In the genomic region with DNA sequence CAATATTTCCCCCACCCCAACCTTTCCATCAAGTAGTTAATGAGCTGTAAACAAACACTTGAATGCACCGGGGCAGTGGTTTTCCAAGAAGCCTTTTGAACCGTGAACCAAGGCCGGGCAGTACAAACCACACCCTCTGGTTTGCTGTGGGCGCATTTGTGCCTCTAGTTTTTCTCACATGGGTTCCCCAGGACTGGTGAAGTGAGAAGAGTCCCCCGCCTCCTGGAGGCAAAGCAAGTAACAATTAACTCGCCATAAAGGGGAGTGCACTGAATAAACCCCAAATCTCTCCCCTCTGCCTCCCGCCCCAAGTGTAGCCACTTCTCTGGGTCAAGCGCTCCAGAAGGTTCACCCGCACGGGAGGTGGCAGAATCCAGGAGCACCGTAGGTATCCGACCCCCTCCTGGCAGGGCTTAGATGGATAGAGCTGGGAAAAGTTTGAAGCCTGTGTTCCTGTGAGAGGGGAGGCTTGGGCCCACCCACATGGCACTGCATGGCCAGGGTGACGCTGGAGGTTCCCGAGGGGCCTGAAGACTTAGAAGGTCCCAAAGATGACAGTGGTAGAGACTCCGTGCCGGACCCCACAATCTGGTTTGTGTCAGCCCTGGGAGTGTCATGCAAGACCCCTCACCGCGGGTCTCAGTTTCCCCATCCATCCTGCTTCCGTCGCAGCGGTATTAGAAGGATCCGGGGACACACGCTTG, we compare ENCODE assay signal across 1 cellular context.
TF ChIP-seq lines count a peak whose summit lies in the region.

No MANE protein-coding gene starts in this region.

TF ChIP-seq in H1, 55 proteins besides CTCF, POLR2A, EP300 and RAD21:
- TF ChIP-seq TCF12 (IDR thresholded peaks at IDR 0.05; ENCODE audit: low read depth, low read length) (no peak), PHF8 (conservative IDR thresholded peaks at IDR 0.05; ENCODE audit: low read depth, low read length) (no peak), JUND (IDR thresholded peaks at IDR 0.05; ENCODE audit: low read length) (no peak), GTF2F1 (IDR thresholded peaks at IDR 0.05; ENCODE audit: borderline replicate concordance, low read depth, low read length) (no peak), ZNF274 (IDR thresholded peaks at IDR 0.05; ENCODE audit: borderline replicate concordance, extremely low read depth, low read length) (no peak), CHD1 (IDR thresholded peaks at IDR 0.05; ENCODE audit: low read depth, low read length) (no peak), BCL11A (IDR thresholded peaks at IDR 0.05; ENCODE audit: low read depth in 2 of 2, low read length in 2 of 2) (no peak), BRCA1 (IDR thresholded peaks at IDR 0.05; ENCODE audit: low read depth, low read length) (no peak), TAF7 (optimal IDR thresholded peaks at IDR 0.05; ENCODE audit: borderline replicate concordance, low read depth, low read length) (no peak), RBBP5 (IDR thresholded peaks at IDR 0.05; ENCODE audit: borderline replicate concordance, low read depth, low read length) (no peak), CTBP2 (IDR thresholded peaks at IDR 0.05; ENCODE audit: borderline replicate concordance, insufficient read depth, insufficient read length, low read length) (no peak), CEBPB (IDR thresholded peaks at IDR 0.05; ENCODE audit: low read depth, low read length) (no peak), RFX5 (IDR thresholded peaks at IDR 0.05; ENCODE audit: borderline replicate concordance, low read depth, low read length) (no peak), CHD7 (IDR thresholded peaks at IDR 0.05; ENCODE audit: insufficient replicate concordance, low read length) (no peak), EZH2 (IDR thresholded peaks at IDR 0.05; ENCODE audit: low read depth, low read length, severe bottlenecking) (no peak)
- TF ChIP-seq, protein P1, sequence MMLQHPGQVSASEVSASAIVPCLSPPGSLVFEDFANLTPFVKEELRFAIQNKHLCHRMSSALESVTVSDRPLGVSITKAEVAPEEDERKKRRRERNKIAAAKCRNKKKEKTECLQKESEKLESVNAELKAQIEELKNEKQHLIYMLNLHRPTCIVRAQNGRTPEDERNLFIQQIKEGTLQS (IDR thresholded peaks at IDR 0.05; ENCODE audit: insufficient read depth, low read depth, low read length) = no peak
